ENCODE assay signal across 25 cellular contexts in the genomic region with DNA sequence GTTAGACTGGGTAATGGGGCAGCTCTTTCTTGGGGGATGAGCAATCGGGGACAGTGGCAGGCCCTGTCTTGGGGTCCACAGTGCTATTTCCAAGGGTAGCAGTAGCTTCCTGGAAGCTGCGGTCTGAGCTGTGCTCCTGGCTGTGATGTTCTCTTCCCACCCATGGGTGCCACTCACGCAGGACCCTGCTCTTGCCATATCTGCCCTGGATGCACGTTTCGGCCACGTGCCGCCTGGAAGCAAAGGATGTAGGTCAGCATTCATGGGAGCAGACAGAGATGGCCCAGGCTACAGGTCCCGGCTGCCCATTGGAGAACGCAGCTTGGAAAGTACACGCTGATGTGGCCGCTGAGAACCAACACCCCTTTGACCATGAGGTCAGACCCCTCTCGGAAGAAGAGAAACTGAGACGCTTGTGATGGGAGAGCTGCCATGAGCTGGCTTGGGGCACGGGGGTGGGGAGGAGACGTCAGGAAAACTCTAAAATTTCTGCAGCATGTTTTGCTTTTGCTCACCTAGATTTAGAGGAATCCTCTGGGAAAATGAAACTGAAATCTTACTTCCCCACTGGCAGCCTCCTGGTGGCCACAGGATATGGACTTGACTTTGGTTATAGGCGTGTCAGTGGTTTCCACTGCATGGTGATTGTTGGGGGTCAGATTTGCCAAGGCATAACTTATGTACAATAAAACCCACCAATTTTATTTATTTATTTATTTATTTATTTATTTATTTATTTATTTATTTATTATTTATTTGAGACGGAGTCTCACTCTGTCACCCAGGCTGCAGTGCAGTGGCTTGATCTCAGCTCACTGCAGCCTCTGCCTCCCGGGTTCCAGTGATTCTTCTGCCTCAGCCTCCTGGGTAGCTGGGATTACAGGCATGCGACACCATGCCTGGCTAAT. TPM values are rescaled to one million over a fixed set of nuclear protein-coding genes. Genes with fewer than 3 reads are reported as not detected.
DNase-seq lines count a peak whose midpoint lies in the region; ATAC-seq and TF ChIP-seq lines count a peak whose summit lies in the region.
"Had no signal": no experiment of that assay in that cellular context is flagged by ENCODE, and none has a peak within 500 bp of the region (broad histone marks: within the 10 kb centered on the region; RNA-seq: fewer than 3 reads in every experiment).

No MANE protein-coding gene starts in this region.

- H3K27me3 ChIP-seq in right atrium auricular region, result no peaks in the 10 kb centered on the region
- H3K27me3 ChIP-seq in heart left ventricle, result peaks cover 0 to 8% (median 0%) of the 10 kb centered on the region in 9 donors
- H3K27me3 ChIP-seq: thyroid gland had no signal

- H3K36me3 ChIP-seq in right atrium auricular region, result no peaks in the 10 kb centered on the region
- H3K36me3 ChIP-seq in heart left ventricle, result no peaks in the 10 kb centered on the region
- H3K36me3 ChIP-seq: thyroid gland had no signal

- DNase-seq in right atrium auricular region (ENCODE audit: low spot score), result peak; percentile 57
- DNase-seq in heart left ventricle, result no peak
- DNase-seq in OCI-M1 (lab: John Stamatoyannopoulos, UW), result peak; percentile 3
- no peak for DNase-seq in epithelial cell of proximal tubule (ENCODE audit: low read depth)
- DNase-seq in activated T-helper 2 cell treated with anti-CD3 and anti-CD28 coated beads, Interferon-gamma antibody, Interleukin-2, Interleukin-4, amounts not matched to agents 10 μg/mL and 5 μg/mL and 100 μg/mL, durations not matched to agents 14 hours and 24 hours and 36 hours (ENCODE audit: low spot score), result no peak
- DNase-seq in cerebellar cortex (ENCODE audit: low spot score), result no peak
- DNase-seq in SKM-1 treated with dmso at 0.1 percent for 144 hours (lab: John Stamatoyannopoulos, UW; ENCODE audit: unreplicated experiment), result no peak
- DNase-seq in NCI-H1105 treated with DMSO at 0.1 percent for 48 hours (lab: John Stamatoyannopoulos, UW), result no peak
- DNase-seq: activated CD4-positive, alpha-beta T cell treated with anti-CD3 and anti-CD28 coated beads, Interleukin-2, amount 50 U/mL, for 4 hours; activated gamma-delta T cell treated with Interleukin-2 at 50 U/mL for 16 hours; DMS79; GF-D8; IMR-90; kidney glomerular epithelial cell; NCI-H1436 treated with DMSO at 0.1 percent for 48 hours; NCI-H2171; NCI-H524 treated with DMSO at 0.1 percent for 48 hours; stimulated activated naive CD8-positive, alpha-beta T cell treated with anti-CD3 and anti-CD28 coated beads, Interleukin-15, amount 100 ng/mL, for 72 hours; T-helper 17 cell; thyroid gland had no signal

- peaks cover 0 to 7% of the 10 kb centered on the region in 2 donors for H3K9me3 ChIP-seq in right atrium auricular region
- H3K9me3 ChIP-seq in heart left ventricle, result peaks cover 0 to 13% (median 0%) of the 10 kb centered on the region in 12 donors
- H3K9me3 ChIP-seq: thyroid gland had no signal

- no peak for TF ChIP-seq CTCF in right atrium auricular region (IDR thresholded peaks at IDR 0.05)
- no peak for TF ChIP-seq CTCF in heart left ventricle (IDR thresholded peaks at IDR 0.05)
- TF ChIP-seq CTCF in epithelial cell of proximal tubule (conservative IDR thresholded peaks at IDR 0.05; ENCODE audit: low read depth, low read length), result peak; percentile 12

- no peak overlapping the region for H3K27ac ChIP-seq in right atrium auricular region
- no peak overlapping the region for H3K27ac ChIP-seq in heart left ventricle
- H3K27ac ChIP-seq: coronary artery, thyroid gland had no signal

- H3K27ac Mint-ChIP-seq in activated T-helper 2 cell treated with anti-CD3 and anti-CD28 coated beads, Interferon-gamma antibody, Interleukin-2, Interleukin-4, amounts not matched to agents 10 μg/mL and 5 μg/mL and 100 μg/mL, durations not matched to agents 14 hours and 24 hours and 36 hours, result no peak overlapping the region
- H3K27ac Mint-ChIP-seq: brain; GM23338; stimulated activated naive CD8-positive, alpha-beta T cell treated with anti-CD3 and anti-CD28 coated beads, Interleukin-15, amount 100 ng/mL, for 72 hours; T-helper 17 cell had no signal

- TF ChIP-seq POLR2A in heart left ventricle (IDR thresholded peaks at IDR 0.05), result no peak

- H3K4me3 ChIP-seq in right atrium auricular region (no peak overlapping the region), heart left ventricle (no peak overlapping the region), epithelial cell of proximal tubule (ENCODE audit: low read depth, low read length) (no peak overlapping the region)
- H3K4me3 ChIP-seq: coronary artery, GM23338, thyroid gland had no signal

- WGBS in heart left ventricle, 4 donors, result 86 to 92% (median 89%) methylated on average over 13 to 19 of the region's 19 CpGs

- H3K4me1 Mint-ChIP-seq in activated T-helper 2 cell treated with anti-CD3 and anti-CD28 coated beads, Interferon-gamma antibody, Interleukin-2, Interleukin-4, amounts not matched to agents 10 μg/mL and 5 μg/mL and 100 μg/mL, durations not matched to agents 14 hours and 24 hours and 36 hours (ENCODE audit: low read depth), result no peaks in the 10 kb centered on the region
- H3K4me1 Mint-ChIP-seq: brain, GM23338, T-helper 17 cell had no signal

- H3K27me3 Mint-ChIP-seq in activated T-helper 2 cell treated with anti-CD3 and anti-CD28 coated beads, Interferon-gamma antibody, Interleukin-2, Interleukin-4, amounts not matched to agents 10 μg/mL and 5 μg/mL and 100 μg/mL, durations not matched to agents 14 hours and 24 hours and 36 hours (ENCODE audit: low read depth), result peaks cover 9% of the 10 kb centered on the region
- H3K27me3 Mint-ChIP-seq: stimulated activated naive CD8-positive, alpha-beta T cell treated with anti-CD3 and anti-CD28 coated beads, Interleukin-15, amount 100 ng/mL, for 72 hours had no signal

- no peaks in the 10 kb centered on the region for H3K9me3 Mint-ChIP-seq in activated T-helper 2 cell treated with anti-CD3 and anti-CD28 coated beads, Interferon-gamma antibody, Interleukin-2, Interleukin-4, amounts not matched to agents 10 μg/mL and 5 μg/mL and 100 μg/mL, durations not matched to agents 14 hours and 24 hours and 36 hours

- no peak for ATAC-seq in heart left ventricle
- ATAC-seq: GM23338; sciatic nerve; stimulated activated naive CD8-positive, alpha-beta T cell treated with anti-CD3 and anti-CD28 coated beads, Interleukin-15, amount 100 ng/mL, for 72 hours; T-helper 17 cell had no signal

- H3K4me1 ChIP-seq in right atrium auricular region, result no peaks in the 10 kb centered on the region
- H3K4me1 ChIP-seq in heart left ventricle, result peaks cover 0 to 38% (median 0%) of the 10 kb centered on the region in 12 donors
- H3K4me1 ChIP-seq: thyroid gland had no signal

- no peak overlapping the region for H3K4me3 Mint-ChIP-seq in activated T-helper 2 cell treated with anti-CD3 and anti-CD28 coated beads, Interferon-gamma antibody, Interleukin-2, Interleukin-4, amounts not matched to agents 10 μg/mL and 5 μg/mL and 100 μg/mL, durations not matched to agents 14 hours and 24 hours and 36 hours (ENCODE audit: low read depth)
- H3K4me3 Mint-ChIP-seq: brain; GM23338; stimulated activated naive CD8-positive, alpha-beta T cell treated with anti-CD3 and anti-CD28 coated beads, Interleukin-15, amount 100 ng/mL, for 72 hours; T-helper 17 cell had no signal

- no peaks in the 10 kb centered on the region for H3K36me3 Mint-ChIP-seq in activated T-helper 2 cell treated with anti-CD3 and anti-CD28 coated beads, Interferon-gamma antibody, Interleukin-2, Interleukin-4, amounts not matched to agents 10 μg/mL and 5 μg/mL and 100 μg/mL, durations not matched to agents 14 hours and 24 hours and 36 hours (ENCODE audit: low read depth)
- H3K36me3 Mint-ChIP-seq: brain had no signal

- intact Hi-C loops in heart left ventricle (cut with DNase I), result no loop called here
- intact Hi-C loops in activated T-helper 2 cell treated with anti-CD3 and anti-CD28 coated beads, Interferon-gamma antibody, Interleukin-2, Interleukin-4, amounts not matched to agents 10 μg/mL and 5 μg/mL and 100 μg/mL, durations not matched to agents 14 hours and 24 hours and 36 hours (cut with micrococcal nuclease), result no loop called here

RNA-seq across cellular contexts. Expression of gene IRF8, which starts 36.2 kb away (rescaled TPM):
- total RNA-seq in right atrium auricular region (10 to 100 TPM in 1 of 2 donors, 1 to 10 TPM in 1; 2.2 to 10.6 TPM), heart left ventricle (10 to 100 TPM in 2 of 9 donors, 1 to 10 TPM in 7; 1.8 to 31.8 (median 3.8) TPM), epithelial cell of proximal tubule (0.17 and 2.2 TPM in 2 replicates)
- 1 to 10 TPM; 1.0 to 2.1 TPM for polyA plus RNA-seq in heart left ventricle
- total RNA-seq in activated T-helper 2 cell treated with anti-CD3 and anti-CD28 coated beads, Interferon-gamma antibody, Interleukin-2, Interleukin-4, amounts not matched to agents 10 μg/mL and 5 μg/mL and 100 μg/mL, durations not matched to agents 14 hours and 24 hours and 36 hours, result 37.8 and 40.1 TPM in 2 replicates
- total RNA-seq: IMR-90 had no signal
- polyA plus RNA-seq: IMR-90, neural cell had no signal

Comparison
In these comparisons a context has a peak if more than half of its experiments do, and no peak if none do; other contexts are left out.
1. DNase-seq: peak in right atrium auricular region (single experiment) and OCI-M1 (single experiment); none in heart left ventricle (0 of 5), epithelial cell of proximal tubule (single experiment), activated T-helper 2 cell treated with anti-CD3 and anti-CD28 coated beads, Interferon-gamma antibody, Interleukin-2, Interleukin-4, amounts not matched to agents 10 μg/mL and 5 μg/mL and 100 μg/mL, durations not matched to agents 14 hours and 24 hours and 36 hours (single experiment), cerebellar cortex (single experiment), SKM-1 treated with dmso at 0.1 percent for 144 hours (single experiment) and NCI-H1105 treated with DMSO at 0.1 percent for 48 hours (single experiment).